In the genomic region with DNA sequence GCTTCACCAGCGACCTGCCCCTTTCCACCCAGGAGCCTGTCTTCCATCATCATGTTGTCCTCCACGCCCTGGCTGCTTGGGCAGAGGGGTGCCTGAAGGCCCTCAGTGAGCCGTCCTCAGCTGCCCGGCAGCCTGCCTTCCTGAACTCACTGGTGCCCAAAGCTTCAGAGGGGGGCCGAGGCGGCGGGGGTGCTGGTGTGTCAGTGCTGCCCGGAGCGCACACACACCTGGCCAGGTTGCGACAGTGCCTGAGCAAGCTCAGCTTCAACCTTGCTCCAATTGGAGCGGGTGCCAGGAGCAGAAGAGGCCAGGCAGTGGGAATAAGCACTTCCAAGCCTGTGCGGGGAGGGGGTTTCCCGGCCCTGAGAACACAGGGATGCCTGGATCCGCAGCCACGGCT, we compare ENCODE assay signal across 34 cellular contexts.
"Had no signal": no experiment of that assay in that cellular context is flagged by ENCODE, and none has a peak within 500 bp of the region (broad histone marks: within the 10 kb centered on the region; RNA-seq: fewer than 3 reads in every experiment).

No MANE protein-coding gene starts in this region.

- H3K4me1 Mint-ChIP-seq: activated CD4-positive, alpha-beta memory T cell treated with anti-CD3 and anti-CD28 coated beads, Interleukin-2, amount 10 ng/mL, durations not matched to agents 7 days and 5 days; activated naive CD4-positive, alpha-beta T cell treated with anti-CD3 and anti-CD28 coated beads, Interleukin-2, amount 50 U/mL, for 24 hours; activated naive CD8-positive, alpha-beta T cell treated with anti-CD3 and anti-CD28 coated beads, Interleukin-2, amount 10 ng/mL, durations not matched to agents 7 days and 5 days; activated T-helper 17 cell treated with anti-CD3 and anti-CD28 coated beads, Interleukin-2, amount 50 U/mL, for 72 hours had no signal

- H3K27ac ChIP-seq: adrenal gland, PC-9, RWPE1, VCaP had no signal

- H3K27ac Mint-ChIP-seq: activated B cell treated with CpG ODN at 0.5 μM for 24 hours; activated CD4-positive, alpha-beta memory T cell treated with anti-CD3 and anti-CD28 coated beads, Interleukin-2, amount 10 ng/mL, durations not matched to agents 7 days and 5 days; activated naive CD4-positive, alpha-beta T cell treated with anti-CD3 and anti-CD28 coated beads, Interleukin-2, amount 50 U/mL, for 24 hours; activated naive CD8-positive, alpha-beta T cell treated with anti-CD3 and anti-CD28 coated beads, Interleukin-2, amount 10 ng/mL, durations not matched to agents 7 days and 5 days; activated T-cell treated with anti-CD3 and anti-CD28 coated beads, Interleukin-2, amount 50 U/mL, for 72 hours; activated T-helper 17 cell treated with anti-CD3 and anti-CD28 coated beads, Interleukin-2, amount 50 U/mL, for 72 hours had no signal

- ATAC-seq: activated T-cell treated with anti-CD3 and anti-CD28 coated beads, Interleukin-2, amount 50 U/mL, for 72 hours; activated T-helper 17 cell treated with anti-CD3 and anti-CD28 coated beads, Interleukin-2, amount 50 U/mL, for 72 hours had no signal

- H3K36me3 Mint-ChIP-seq: activated naive CD4-positive, alpha-beta T cell treated with anti-CD3 and anti-CD28 coated beads, Interleukin-2, amount 50 U/mL, for 24 hours; activated naive CD8-positive, alpha-beta T cell treated with anti-CD3 and anti-CD28 coated beads, Interleukin-2, amount 10 ng/mL, durations not matched to agents 7 days and 5 days; brain had no signal

- H3K4me3 Mint-ChIP-seq: activated B cell treated with CpG ODN at 0.5 μM for 24 hours; activated CD4-positive, alpha-beta memory T cell treated with anti-CD3 and anti-CD28 coated beads, Interleukin-2, amount 10 ng/mL, durations not matched to agents 7 days and 5 days; activated naive CD4-positive, alpha-beta T cell treated with anti-CD3 and anti-CD28 coated beads, Interleukin-2, amount 50 U/mL, for 24 hours; activated naive CD8-positive, alpha-beta T cell treated with anti-CD3 and anti-CD28 coated beads, Interleukin-2, amount 10 ng/mL, durations not matched to agents 7 days and 5 days; activated T-cell treated with anti-CD3 and anti-CD28 coated beads, Interleukin-2, amount 50 U/mL, for 72 hours; activated T-helper 17 cell treated with anti-CD3 and anti-CD28 coated beads, Interleukin-2, amount 50 U/mL, for 72 hours; brain had no signal

- H3K4me1 ChIP-seq: adrenal gland had no signal

- H3K36me3 ChIP-seq: adrenal gland, MG63 had no signal

- H3K27me3 ChIP-seq: MG63 had no signal

- H3K4me3 ChIP-seq: adrenal gland, MG63, PC-9 had no signal

- DNase-seq: activated B cell treated with CpG ODN at 0.5 μM for 24 hours; activated CD4-positive, alpha-beta memory T cell treated with anti-CD3 and anti-CD28 coated beads, Interleukin-2, amount 10 ng/mL, durations not matched to agents 7 days and 5 days; activated CD4-positive, alpha-beta T cell treated with anti-CD3 and anti-CD28 coated beads for 48 hours; activated CD4-positive, CD25-positive, alpha-beta regulatory T cell treated with anti-CD3 and anti-CD28 coated beads, Interleukin-2, amount 50 U/mL, for 72 hours; activated effector memory CD4-positive, alpha-beta T cell treated with anti-CD3 and anti-CD28 coated beads, Interleukin-2, amount 50 U/mL, for 16 hours; activated naive CD4-positive, alpha-beta T cell treated with Interleukin-2 at 50 U/mL for 16 hours; activated naive CD8-positive, alpha-beta T cell treated with anti-CD3 and anti-CD28 coated beads, Interleukin-2, amount 10 ng/mL, durations not matched to agents 7 days and 5 days; activated T-cell treated with anti-CD3 and anti-CD28 coated beads, Interleukin-2, amount 50 U/mL, for 1 hour; activated T-cell treated with anti-CD3 and anti-CD28 coated beads, Interleukin-2, amount 50 U/mL, for 72 hours; adrenal gland; Kasumi-1; KG1; MG63; NCI-H1048; NCI-H1105 treated with DMSO at 0.1 percent for 48 hours; NCI-H1436; NCI-H1694; NCI-H1930; NCI-H2081 treated with DMSO at 0.1 percent for 48 hours; NCI-H345; NCI-H510A; NCI-H526; NCI-H748 treated with DMSO at 0.1 percent for 48 hours; NK-92 treated with Interleukin-12 subunit alpha and Interleukin-12 subunit beta, amount 100 ng/mL, for 24 hours; PC-9; Right ventricle myocardium superior; SW 1271; T-helper 2 cell; T-helper 9 cell had no signal

- H3K9me3 ChIP-seq: adrenal gland, MG63 had no signal

- H3K9me3 Mint-ChIP-seq: activated B cell treated with CpG ODN at 0.5 μM for 24 hours; activated naive CD4-positive, alpha-beta T cell treated with anti-CD3 and anti-CD28 coated beads, Interleukin-2, amount 50 U/mL, for 24 hours; activated naive CD8-positive, alpha-beta T cell treated with anti-CD3 and anti-CD28 coated beads, Interleukin-2, amount 10 ng/mL, durations not matched to agents 7 days and 5 days; activated T-helper 17 cell treated with anti-CD3 and anti-CD28 coated beads, Interleukin-2, amount 50 U/mL, for 72 hours had no signal

- H3K27me3 Mint-ChIP-seq: activated B cell treated with CpG ODN at 0.5 μM for 24 hours; activated CD4-positive, alpha-beta memory T cell treated with anti-CD3 and anti-CD28 coated beads, Interleukin-2, amount 10 ng/mL, durations not matched to agents 7 days and 5 days; activated naive CD8-positive, alpha-beta T cell treated with anti-CD3 and anti-CD28 coated beads, Interleukin-2, amount 10 ng/mL, durations not matched to agents 7 days and 5 days; activated T-helper 17 cell treated with anti-CD3 and anti-CD28 coated beads, Interleukin-2, amount 50 U/mL, for 72 hours had no signal
